Comparison of ENCODE assay signal across 8 cellular contexts in genomic region chr1:92482665-92483441, GRCh38. TPM values are rescaled to one million over a fixed set of nuclear protein-coding genes. Genes with fewer than 3 reads are reported as not detected.
DNase-seq lines count a peak whose midpoint lies in the region; ATAC-seq and TF ChIP-seq lines count a peak whose summit lies in the region.

No MANE protein-coding gene starts in this region.

- H3K79me2 ChIP-seq in fibroblast of lung (ENCODE audit: control insufficient read depth, insufficient read depth, low read length) (no peaks in the 10 kb centered on the region), parathyroid adenoma (no peaks in the 10 kb centered on the region)

- H3K36me3 ChIP-seq in CD4-positive, CD25-positive, alpha-beta regulatory T cell (ENCODE audit: control insufficient read depth, insufficient read depth, low read length), result no peaks in the 10 kb centered on the region
- no peaks in the 10 kb centered on the region for H3K36me3 ChIP-seq in fibroblast of lung (ENCODE audit: control insufficient read depth, insufficient read depth, low read length)
- H3K36me3 ChIP-seq in parathyroid adenoma (ENCODE audit: control insufficient read depth, insufficient read depth, low read length), result no peaks in the 10 kb centered on the region

- no peak overlapping the region for H3K27ac ChIP-seq in CD4-positive, CD25-positive, alpha-beta regulatory T cell (ENCODE audit: insufficient read depth, low read length, poor library complexity, severe bottlenecking)
- H3K27ac ChIP-seq in fibroblast of lung (ENCODE audit: insufficient read depth, low read length), result no peak overlapping the region
- no peak overlapping the region for H3K27ac ChIP-seq in parathyroid adenoma

- no peaks in the 10 kb centered on the region for H4K20me1 ChIP-seq in fibroblast of lung (ENCODE audit: control insufficient read depth, extremely low read depth, insufficient read depth, low read length)

- peak overlapping the region; percentile 62 to 92 (median 92) for H3K27ac Mint-ChIP-seq in CD4-positive, CD25-positive, alpha-beta regulatory T cell
- peak overlapping the region; percentile 89 for H3K27ac Mint-ChIP-seq in activated CD4-positive, alpha-beta T cell treated with anti-CD3 and anti-CD28 coated beads, Interleukin-2, amount 10 ng/mL, durations not matched to agents 24 days and 14 days

- peaks cover 34% of the 10 kb centered on the region for H3K27me3 Mint-ChIP-seq in CD4-positive, CD25-positive, alpha-beta regulatory T cell
- no peaks in the 10 kb centered on the region for H3K27me3 Mint-ChIP-seq in activated CD4-positive, alpha-beta T cell treated with anti-CD3 and anti-CD28 coated beads, Interleukin-2, amount 10 ng/mL, durations not matched to agents 24 days and 14 days

- no peak for TF ChIP-seq CTCF in HFF-Myc (IDR thresholded peaks at IDR 0.05; ENCODE audit: low read depth, low read length, missing control alignments)
- TF ChIP-seq CTCF in fibroblast of lung (conservative IDR thresholded peaks at IDR 0.05 in 1 of 2, IDR thresholded peaks at IDR 0.05 in 1 of 2; ENCODE audit: low read depth in 1 of 2, low read length in 2 of 2), result no peak
- no peak for TF ChIP-seq CTCF in parathyroid adenoma (IDR thresholded peaks at IDR 0.05)

- H3K9ac ChIP-seq in fibroblast of lung (ENCODE audit: insufficient read depth, low read length), result no peak overlapping the region
- no peak overlapping the region for H3K9ac ChIP-seq in parathyroid adenoma

- peaks cover 4 to 55% (median 16%) of the 10 kb centered on the region in 4 donors for H3K4me1 Mint-ChIP-seq in CD4-positive, CD25-positive, alpha-beta regulatory T cell
- peaks cover 40% of the 10 kb centered on the region for H3K4me1 Mint-ChIP-seq in activated CD4-positive, alpha-beta T cell treated with anti-CD3 and anti-CD28 coated beads, Interleukin-2, amount 10 ng/mL, durations not matched to agents 24 days and 14 days

- no peak overlapping the region for H2AFZ ChIP-seq in fibroblast of lung (ENCODE audit: low read length)
- peak overlapping the region; percentile 50 for H2AFZ ChIP-seq in parathyroid adenoma

- peak; percentile 33 to 35 for ATAC-seq in CD4-positive, CD25-positive, alpha-beta regulatory T cell (ENCODE audit: low read depth in 2 of 2)
- no peak for ATAC-seq in HG02973 (IDR thresholded peaks at IDR 0.05; ENCODE audit: unreplicated experiment)
- no peak for ATAC-seq in GM21390 (IDR thresholded peaks at IDR 0.05; ENCODE audit: unreplicated experiment)

- H3K27me3 ChIP-seq in CD4-positive, CD25-positive, alpha-beta regulatory T cell (ENCODE audit: control insufficient read depth, insufficient read depth, low read length), result no peaks in the 10 kb centered on the region
- H3K27me3 ChIP-seq in fibroblast of lung (ENCODE audit: control insufficient read depth, insufficient read depth, low read length) (peaks cover 84% of the 10 kb centered on the region), parathyroid adenoma (ENCODE audit: control insufficient read depth, insufficient read depth, low read length) (peaks cover 27% of the 10 kb centered on the region)

- H3K4me1 ChIP-seq in CD4-positive, CD25-positive, alpha-beta regulatory T cell (ENCODE audit: control insufficient read depth, insufficient read depth, low read length, poor library complexity, severe bottlenecking), result peaks cover 54% of the 10 kb centered on the region
- H3K4me1 ChIP-seq in fibroblast of lung (ENCODE audit: control insufficient read depth, extremely low read depth, insufficient read depth, low read length) (no peaks in the 10 kb centered on the region), parathyroid adenoma (no peaks in the 10 kb centered on the region)

- H3K4me2 ChIP-seq in fibroblast of lung (ENCODE audit: extremely low read depth, insufficient read depth, low read length) (peak overlapping the region; percentile 79), parathyroid adenoma (ENCODE audit: low read length) (peak overlapping the region; percentile 80)

- H3K9me3 ChIP-seq in CD4-positive, CD25-positive, alpha-beta regulatory T cell (ENCODE audit: control insufficient read depth in 2 of 2, low read length in 2 of 2), result no peaks in the 10 kb centered on the region
- no peaks in the 10 kb centered on the region for H3K9me3 ChIP-seq in fibroblast of lung (ENCODE audit: control insufficient read depth, insufficient read depth, low read depth, low read length)
- no peaks in the 10 kb centered on the region for H3K9me3 ChIP-seq in parathyroid adenoma (ENCODE audit: control insufficient read depth, low read length)

- H3K36me3 Mint-ChIP-seq in CD4-positive, CD25-positive, alpha-beta regulatory T cell, result peaks cover 19% of the 10 kb centered on the region
- H3K36me3 Mint-ChIP-seq in activated CD4-positive, alpha-beta T cell treated with anti-CD3 and anti-CD28 coated beads, Interleukin-2, amount 10 ng/mL, durations not matched to agents 24 days and 14 days (ENCODE audit: low read depth), result peaks cover 64% of the 10 kb centered on the region

- H3K9me3 Mint-ChIP-seq in CD4-positive, CD25-positive, alpha-beta regulatory T cell, result peaks cover 0 to 4% (median 0%) of the 10 kb centered on the region in 7 donors
- H3K9me3 Mint-ChIP-seq in activated CD4-positive, alpha-beta T cell treated with anti-CD3 and anti-CD28 coated beads, Interleukin-2, amount 10 ng/mL, durations not matched to agents 24 days and 14 days, result no peaks in the 10 kb centered on the region

- peak overlapping the region; percentile 93 to 99 (median 97) for H3K4me3 Mint-ChIP-seq in CD4-positive, CD25-positive, alpha-beta regulatory T cell
- H3K4me3 Mint-ChIP-seq in activated CD4-positive, alpha-beta T cell treated with anti-CD3 and anti-CD28 coated beads, Interleukin-2, amount 10 ng/mL, durations not matched to agents 24 days and 14 days, result peak overlapping the region; percentile 95

- in situ Hi-C loops in G401 (cut with HindIII; ENCODE audit: low sequenced_read_pairs), result no loop called here

- intact Hi-C loops in activated CD4-positive, alpha-beta T cell treated with anti-CD3 and anti-CD28 coated beads, Interleukin-2, amount 10 ng/mL, durations not matched to agents 24 days and 14 days (cut with micrococcal nuclease), result loop anchor here (2.0 to 10.0 kb wide), 2 partner anchors 166 to 978 kb away; partner anchors contain the start of gene CDC7

- DNase-seq in CD4-positive, CD25-positive, alpha-beta regulatory T cell, result peak in 2 of 3 donors; percentile 48 to 61
- no peak for DNase-seq in HFF-Myc (ENCODE audit: extremely low read depth, low read depth)
- DNase-seq in activated CD4-positive, alpha-beta T cell treated with anti-CD3 and anti-CD28 coated beads, Interleukin-2, amount 10 ng/mL, durations not matched to agents 24 days and 14 days, result peak; percentile 82
- no peak for DNase-seq in fibroblast of lung (ENCODE audit: low read depth in 2 of 2)
- no peak for DNase-seq in G401 (ENCODE audit: low spot score)

- peak overlapping the region; percentile 66 for H3K4me3 ChIP-seq in CD4-positive, CD25-positive, alpha-beta regulatory T cell (ENCODE audit: low read depth, low read length)
- H3K4me3 ChIP-seq in HFF-Myc (replicated peaks; ENCODE audit: low read depth, low read length), result peak overlapping the region; percentile 14
- peak overlapping the region in 2 of 4 experiments; percentile 28 to 39 for H3K4me3 ChIP-seq in fibroblast of lung (replicated peaks in 1 of 4; ENCODE audit: control extremely low read depth in 1 of 4, insufficient read depth in 1 of 4, low read depth in 3 of 4, low read length in 4 of 4)
- peak overlapping the region; percentile 40 for H3K4me3 ChIP-seq in parathyroid adenoma (ENCODE audit: low read depth, low read length)

RNA-seq across cellular contexts. Expression of gene GFI1, which starts 3.9 kb away (rescaled TPM):
- 3.0 TPM for total RNA-seq in CD4-positive, CD25-positive, alpha-beta regulatory T cell
- 10 to 100 TPM in 1 of 4 donors, 1 to 10 TPM in 3; 3.6 to 11.5 (median 6.9) TPM for polyA plus RNA-seq in CD4-positive, CD25-positive, alpha-beta regulatory T cell
- total RNA-seq in activated CD4-positive, alpha-beta T cell treated with anti-CD3 and anti-CD28 coated beads, Interleukin-2, amount 10 ng/mL, durations not matched to agents 24 days and 14 days, result 85.1 and 87.1 TPM in 2 replicates
- under 0.01 TPM in 1 of 2 replicates, not detected in the other for total RNA-seq in fibroblast of lung
- polyA plus RNA-seq in fibroblast of lung, result 0.06 and 0.10 TPM in 2 replicates
- 0.06 TPM in 2 replicates for polyA plus RNA-seq in fibroblast of lung (2012)
- polyA minus RNA-seq in fibroblast of lung (ENCODE audit: low replicate concordance), result not detected in 2 replicates
- total RNA-seq in G401 (2014; rRNA removed; shearing (Covaris generic)), result 0.31 and 1.6 TPM in 2 replicates

Comparison
In these comparisons a context has a peak if more than half of its experiments do, and no peak if none do; other contexts are left out.
1. ATAC-seq: peak in CD4-positive, CD25-positive, alpha-beta regulatory T cell (2 of 2); none in HG02973 (single experiment) and GM21390 (single experiment).
2. DNase-seq: peak in CD4-positive, CD25-positive, alpha-beta regulatory T cell (2 of 3) and activated CD4-positive, alpha-beta T cell treated with anti-CD3 and anti-CD28 coated beads, Interleukin-2, amount 10 ng/mL, durations not matched to agents 24 days and 14 days (single experiment); none in HFF-Myc (single experiment), fibroblast of lung (0 of 2) and G401 (single experiment).
3. RNA of gene GFI1, which starts 3.9 kb away (total RNA-seq): 85.1 to 87.1 TPM in activated CD4-positive, alpha-beta T cell treated with anti-CD3 and anti-CD28 coated beads, Interleukin-2, amount 10 ng/mL, durations not matched to agents 24 days and 14 days; 3.0 TPM in CD4-positive, CD25-positive, alpha-beta regulatory T cell (single experiment), 0.31 to 1.6 TPM in G401 and under 0.01 TPM in fibroblast of lung; every median in the first group is over 10 times any median in the second.